31 cellular contexts compared by ENCODE assay signal in genomic region chr20:31654534-31654933, GRCh38. TPM values are rescaled to one million over a fixed set of nuclear protein-coding genes. Genes with fewer than 3 reads are reported as not detected.
"Had no signal": no experiment of that assay in that cellular context is flagged by ENCODE, and none has a peak within 500 bp of the region (broad histone marks: within the 10 kb centered on the region; RNA-seq: fewer than 3 reads in every experiment).

No MANE protein-coding gene starts in this region.

- H3K27ac ChIP-seq: PC-9, SJSA1 had no signal

- H3K9ac ChIP-seq: SK-N-SH had no signal

- H3K4me3 ChIP-seq: PC-9, SJSA1 had no signal

- H3K9me3 ChIP-seq: SJSA1, SK-N-SH had no signal

- H2AFZ ChIP-seq: PC-9 had no signal

- FAIRE-seq: bronchial epithelial cell, TTC549 had no signal

- ATAC-seq: activated CD4-positive, alpha-beta T cell treated with anti-CD3 and anti-CD28 coated beads for 36 hours; activated CD8-positive, alpha-beta memory T cell treated with anti-CD3 and anti-CD28 coated beads, Interleukin-2, amount 10 ng/mL, durations not matched to agents 7 days and 5 days; WTC11 had no signal

- H3K27me3 ChIP-seq: SJSA1 had no signal

- H3K4me2 ChIP-seq: PC-9, SK-N-SH had no signal

- H3K36me3 ChIP-seq: SJSA1 had no signal

- DNase-seq: activated CD4-positive, alpha-beta T cell treated with anti-CD3 and anti-CD28 coated beads for 36 hours; activated CD4-positive, alpha-beta T cell treated with anti-CD3 and anti-CD28 coated beads, Interleukin-2, amount 10 ng/mL, durations not matched to agents 7 days and 5 days; activated CD4-positive, alpha-beta T cell treated with anti-CD3 and anti-CD28 coated beads, Interleukin-2, amount 50 U/mL, for 48 hours; activated CD8-positive, alpha-beta memory T cell treated with anti-CD3 and anti-CD28 coated beads for 24 hours; activated CD8-positive, alpha-beta memory T cell treated with anti-CD3 and anti-CD28 coated beads, Interleukin-2, amount 10 ng/mL, durations not matched to agents 7 days and 5 days; activated CD8-positive, alpha-beta memory T cell treated with anti-CD3 and anti-CD28 coated beads, Interleukin-2, amount 50 U/mL, for 48 hours; activated gamma-delta T cell; activated naive CD4-positive, alpha-beta T cell treated with Interleukin-2 at 50 U/mL for 16 hours; anterior cingulate cortex; caudate nucleus; cerebellar nuclear complex; Karpas-422; KBM-7; NCI-H1105; NCI-H1436; NCI-H1694; NCI-H1930; NCI-H2081 treated with DMSO at 0.1 percent for 48 hours; NCI-H226; NCI-H446 treated with DMSO at 0.1 percent for 48 hours; NCI-H524; PC-9; SHP77 treated with DMSO at 0.1 percent for 48 hours; SK-N-SH had no signal

RNA-seq across cellular contexts. Expression of gene COX4I2, which starts 16.8 kb away (rescaled TPM):
- total RNA-seq: activated CD4-positive, alpha-beta T cell treated with anti-CD3 and anti-CD28 coated beads for 36 hours; activated CD4-positive, alpha-beta T cell treated with anti-CD3 and anti-CD28 coated beads, Interleukin-2, amount 10 ng/mL, durations not matched to agents 7 days and 5 days; activated CD8-positive, alpha-beta memory T cell treated with anti-CD3 and anti-CD28 coated beads, Interleukin-2, amount 10 ng/mL, durations not matched to agents 7 days and 5 days; activated T-helper 2 cell treated with anti-CD3 and anti-CD28 coated beads, Interferon-gamma antibody, Interleukin-2, Interleukin-4, amounts not matched to agents 10 μg/mL and 5 μg/mL and 100 μg/mL, durations not matched to agents 14 hours and 24 hours and 36 hours; bronchial epithelial cell; MCF 10A; OCI-LY7; PC-9; SJSA1; WTC11 had no signal

RNA-seq across cellular contexts. Expression of gene ID1, which starts 49.4 kb away (rescaled TPM):
- total RNA-seq: activated CD8-positive, alpha-beta memory T cell treated with anti-CD3 and anti-CD28 coated beads, Interleukin-2, amount 10 ng/mL, durations not matched to agents 7 days and 5 days had no signal
